ENCODE assay signal across 8 cellular contexts in genomic region chr15:34987982-34988873, GRCh38. TPM values are rescaled to one million over a fixed set of nuclear protein-coding genes. Genes with fewer than 3 reads are reported as not detected.
DNase-seq lines count a peak whose midpoint lies in the region; TF ChIP-seq lines count a peak whose summit lies in the region.

ZNF770 (minus strand) TSS chr15:34988287; CDS start chr15:34983434, 4,853 bp downstream.

- peaks cover 16% of the 10 kb centered on the region for H3K36me3 ChIP-seq in HAP-1 (replicated peaks)
- H3K36me3 ChIP-seq in MG63: peaks cover 30% of the 10 kb centered on the region
- H3K36me3 ChIP-seq in suprapubic skin: peaks cover 2% of the 10 kb centered on the region

- peak within 1 kb of the TSS; percentile 99 for H3K27ac Mint-ChIP-seq in activated naive CD4-positive, alpha-beta T cell treated with anti-CD3 and anti-CD28 coated beads, Interleukin-2, amount 10 ng/mL, durations not matched to agents 7 days and 5 days

- TF ChIP-seq CTCF in suprapubic skin (IDR thresholded peaks at IDR 0.05): no peak

- peak within 1 kb of the TSS; percentile 93 for H3K4me3 Mint-ChIP-seq in activated naive CD4-positive, alpha-beta T cell treated with anti-CD3 and anti-CD28 coated beads, Interleukin-2, amount 10 ng/mL, durations not matched to agents 7 days and 5 days

- in situ Hi-C loops in HAP-1 (cut with MboI; ENCODE audit: low sequenced_read_pairs): no loop called here

- no peaks in the 10 kb centered on the region for H3K27me3 Mint-ChIP-seq in activated naive CD4-positive, alpha-beta T cell treated with anti-CD3 and anti-CD28 coated beads, Interleukin-2, amount 10 ng/mL, durations not matched to agents 7 days and 5 days

- DNase-seq in GDM1 (lab: John Stamatoyannopoulos, UW) (peak; percentile 75), HAP-1 (ENCODE audit: low spot score in 2 of 2) (peak; percentile 58 to 85), MG63 (peak; percentile 72), SK-N-DZ (ENCODE audit: low spot score) (peak; percentile 80), germinal center (ENCODE audit: low spot score) (peak; percentile 87), occipital lobe (lab: John Stamatoyannopoulos, UW) (peak; percentile 75), suprapubic skin (ENCODE audit: low spot score in 2 of 2) (peak; percentile 83 to 84)
- DNase-seq in activated naive CD4-positive, alpha-beta T cell treated with anti-CD3 and anti-CD28 coated beads, Interleukin-2, amount 10 ng/mL, durations not matched to agents 7 days and 5 days: peak; percentile 81

- TF ChIP-seq EP300 in suprapubic skin (IDR thresholded peaks at IDR 0.05): no peak

- peak within 1 kb of the TSS; percentile 99 for H3K27ac ChIP-seq in suprapubic skin

- CTCF ChIA-PET in activated naive CD4-positive, alpha-beta T cell treated with anti-CD3 and anti-CD28 coated beads, Interleukin-2, amount 10 ng/mL, durations not matched to agents 7 days and 5 days (lab: Charles Lee): interaction anchor here (1.0 to 3.0 kb wide), 2 partner anchors 18 to 31 kb away, joined by 3 to 26 read pairs; partner anchors contain the start of gene AQR

- H3K27me3 ChIP-seq in HAP-1 (ENCODE audit: low read depth) (no peaks in the 10 kb centered on the region), MG63 (no peaks in the 10 kb centered on the region), suprapubic skin (no peaks in the 10 kb centered on the region)

- no peaks in the 10 kb centered on the region for H3K9me3 ChIP-seq in HAP-1
- H3K9me3 ChIP-seq in MG63: no peaks in the 10 kb centered on the region
- no peaks in the 10 kb centered on the region for H3K9me3 ChIP-seq in suprapubic skin

- peaks cover 47% of the 10 kb centered on the region for H3K4me1 Mint-ChIP-seq in activated naive CD4-positive, alpha-beta T cell treated with anti-CD3 and anti-CD28 coated beads, Interleukin-2, amount 10 ng/mL, durations not matched to agents 7 days and 5 days

- WGBS in suprapubic skin: under 1% methylated on average over 29 of the region's 63 CpGs

- peak; percentile 35 to 76 for TF ChIP-seq POLR2A in suprapubic skin (IDR thresholded peaks at IDR 0.05)

- H3K4me3 ChIP-seq in HAP-1 (peak within 1 kb of the TSS; percentile 92), MG63 (peak within 1 kb of the TSS; percentile 90), suprapubic skin (peak within 1 kb of the TSS; percentile 64)

- H3K4me1 ChIP-seq in HAP-1 (peaks cover 17% of the 10 kb centered on the region), suprapubic skin (peaks cover 50% of the 10 kb centered on the region)

- peaks cover 16% of the 10 kb centered on the region for H3K36me3 Mint-ChIP-seq in activated naive CD4-positive, alpha-beta T cell treated with anti-CD3 and anti-CD28 coated beads, Interleukin-2, amount 10 ng/mL, durations not matched to agents 7 days and 5 days

- H3K9me3 Mint-ChIP-seq in activated naive CD4-positive, alpha-beta T cell treated with anti-CD3 and anti-CD28 coated beads, Interleukin-2, amount 10 ng/mL, durations not matched to agents 7 days and 5 days: no peaks in the 10 kb centered on the region

RNA-seq across cellular contexts. Expression of gene ZNF770, which starts in this region (rescaled TPM):
- 6.6 and 13.7 TPM in 2 replicates for total RNA-seq in MG63 (2014; rRNA removed; shearing (Covaris generic); ENCODE audit: low replicate concordance)
- polyA plus RNA-seq in SK-N-DZ (2014; cell fraction: cytosol; rRNA removed): 11.9 and 16.0 TPM in 2 replicates
- 10.9 and 11.9 TPM in 2 replicates for polyA plus RNA-seq in SK-N-DZ (2014; cell fraction: nucleus; rRNA removed)
- total RNA-seq in occipital lobe (110 TPM), suprapubic skin (10 to 100 TPM; 42.4 to 71.1 (median 46.2) TPM)

Comparison
In these comparisons a context has a peak if more than half of its experiments do, and no peak if none do; other contexts are left out.
1. Peak in every context shown above with its lines: DNase-seq, H3K4me3 ChIP-seq and H3K27ac ChIP-seq.